Comparison of ENCODE assay signal across 21 cellular contexts in the genomic region with DNA sequence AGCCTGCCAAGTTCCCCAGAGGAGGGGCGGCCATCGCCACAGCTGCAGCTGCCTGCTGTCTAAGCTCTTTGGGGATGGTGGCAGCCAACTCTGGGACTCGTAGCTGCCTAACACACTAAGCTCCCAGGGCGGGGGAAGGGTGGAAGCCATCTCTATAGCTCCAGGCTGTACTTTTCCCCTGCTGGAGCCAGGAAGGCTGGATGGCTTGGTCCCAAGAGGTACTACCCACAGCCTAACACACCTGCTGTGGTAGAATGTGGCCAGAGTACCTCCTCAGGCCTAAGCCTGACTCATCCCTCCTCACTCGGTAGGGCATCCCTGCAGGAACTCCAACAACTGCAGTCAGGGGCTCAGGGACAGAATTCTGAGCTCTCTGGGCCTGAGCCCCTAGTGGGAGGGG.
DNase-seq lines count a peak whose midpoint lies in the region; ATAC-seq and TF ChIP-seq lines count a peak whose summit lies in the region.
"Had no signal": no experiment of that assay in that cellular context is flagged by ENCODE, and none has a peak within 500 bp of the region (broad histone marks: within the 10 kb centered on the region; RNA-seq: fewer than 3 reads in every experiment).

No MANE protein-coding gene starts in this region.

- H4K20me1 ChIP-seq in GM23338 (replicated peaks; ENCODE audit: insufficient read depth) (no peaks in the 10 kb centered on the region), neural progenitor cell (ENCODE audit: low read depth) (no peaks in the 10 kb centered on the region)

- TF ChIP-seq CTCF in GM23338 (conservative IDR thresholded peaks at IDR 0.05; ENCODE audit: low read depth in 2 of 2) (no peak), endodermal cell (conservative IDR thresholded peaks at IDR 0.05) (no peak), neural progenitor cell (IDR thresholded peaks at IDR 0.05) (no peak)

- no peak overlapping the region for H3K9ac ChIP-seq in endodermal cell (ENCODE audit: extremely low read depth, low read length, poor library complexity, severe bottlenecking)
- no peak overlapping the region for H3K9ac ChIP-seq in neural progenitor cell

- H3K27ac Mint-ChIP-seq in GM23338 = no peak overlapping the region
- no peak overlapping the region for H3K27ac Mint-ChIP-seq in endodermal cell
- no peak overlapping the region for H3K27ac Mint-ChIP-seq in neural progenitor cell
- H3K27ac Mint-ChIP-seq in activated T-cell treated with anti-CD3 and anti-CD28 coated beads, Interleukin-2, amount 50 U/mL, for 24 hours = no peak overlapping the region
- H3K27ac Mint-ChIP-seq: B cell had no signal

- peaks cover 10% of the 10 kb centered on the region; the same call in 2 of the 3 replicates for H3K4me1 Mint-ChIP-seq in GM23338
- H3K4me1 Mint-ChIP-seq in endodermal cell = peaks cover 7% of the 10 kb centered on the region
- H3K4me1 Mint-ChIP-seq in neural progenitor cell = peaks cover 8% of the 10 kb centered on the region
- no peaks in the 10 kb centered on the region for H3K4me1 Mint-ChIP-seq in activated T-cell treated with anti-CD3 and anti-CD28 coated beads, Interleukin-2, amount 50 U/mL, for 24 hours (ENCODE audit: low read depth)
- H3K4me1 Mint-ChIP-seq: B cell had no signal

- no peaks in the 10 kb centered on the region for H3K79me2 ChIP-seq in GM23338 (replicated peaks; ENCODE audit: insufficient read depth)
- H3K79me2 ChIP-seq in neural progenitor cell (ENCODE audit: low read depth) = no peaks in the 10 kb centered on the region

- H3K27me3 ChIP-seq in GM23338 (ENCODE audit: insufficient read depth) = no peaks in the 10 kb centered on the region
- H3K27me3 ChIP-seq in endodermal cell (ENCODE audit: control insufficient read depth, insufficient read depth, low read length, poor library complexity, severe bottlenecking) = no peaks in the 10 kb centered on the region
- H3K27me3 ChIP-seq in neural progenitor cell = no peaks in the 10 kb centered on the region
- H3K27me3 ChIP-seq: Peyer's patch, SJSA1 had no signal

- no peaks in the 10 kb centered on the region for H3K9me2 ChIP-seq in GM23338 (ENCODE audit: insufficient read depth)

- DNase-seq in GM23338 (ENCODE audit: low spot score) = peak; percentile 6
- peak; percentile 72 for DNase-seq in NCI-H2029 treated with DMSO at 0.1 percent for 48 hours (lab: John Stamatoyannopoulos, UW)
- DNase-seq in endodermal cell = peak; percentile 82
- DNase-seq in neural progenitor cell (ENCODE audit: low spot score) = peak; percentile 37
- no peak for DNase-seq in activated T-cell treated with anti-CD3 and anti-CD28 coated beads, Interleukin-2, amount 50 U/mL, for 24 hours
- DNase-seq in putamen (ENCODE audit: low spot score) = no peak
- DNase-seq in ureter (ENCODE audit: low spot score) = no peak
- DNase-seq: DMS79, KBM-7, NCI-H1105 treated with DMSO at 0.1 percent for 48 hours, NCI-H2081 treated with DMSO at 0.1 percent for 48 hours, NCI-H446, NCI-H526 treated with DMSO at 0.1 percent for 48 hours, Peyer's patch, T-helper 1 cell had no signal

- no peaks in the 10 kb centered on the region for H3F3A ChIP-seq in GM23338 (replicated peaks; ENCODE audit: low read depth)
- peaks cover 4% of the 10 kb centered on the region for H3F3A ChIP-seq in neural progenitor cell (ENCODE audit: low read depth)

- H3K4me1 ChIP-seq in GM23338 (ENCODE audit: insufficient read depth) (peaks cover 3% of the 10 kb centered on the region; the same call in 1 of the 2 replicates), endodermal cell (ENCODE audit: control insufficient read depth, insufficient read depth, low read length) (peaks cover 9% of the 10 kb centered on the region), neural progenitor cell (peaks cover 8% of the 10 kb centered on the region)
- H3K4me1 ChIP-seq: A549, HAP-1, Peyer's patch, SJSA1 had no signal

- H3K36me3 ChIP-seq in GM23338 (ENCODE audit: insufficient read depth) (no peaks in the 10 kb centered on the region), endodermal cell (ENCODE audit: control insufficient read depth, insufficient read depth, low read length) (no peaks in the 10 kb centered on the region), neural progenitor cell (no peaks in the 10 kb centered on the region)
- H3K36me3 ChIP-seq: HAP-1, Peyer's patch, SJSA1 had no signal

- H3K9me3 Mint-ChIP-seq in GM23338 = no peaks in the 10 kb centered on the region; the same call in 2 of the 3 replicates
- H3K9me3 Mint-ChIP-seq in endodermal cell = no peaks in the 10 kb centered on the region
- H3K9me3 Mint-ChIP-seq in neural progenitor cell = peaks cover 5% of the 10 kb centered on the region
- peaks cover 6% of the 10 kb centered on the region for H3K9me3 Mint-ChIP-seq in activated T-cell treated with anti-CD3 and anti-CD28 coated beads, Interleukin-2, amount 50 U/mL, for 24 hours

- no peak overlapping the region for H3K4me3 ChIP-seq in GM23338
- no peak overlapping the region for H3K4me3 ChIP-seq in endodermal cell (ENCODE audit: low read length)
- no peak overlapping the region for H3K4me3 ChIP-seq in neural progenitor cell
- H3K4me3 ChIP-seq: A549, GM12878, HAP-1, Peyer's patch, SJSA1 had no signal

- H3K27ac ChIP-seq in GM23338 (ENCODE audit: low read depth) = no peak overlapping the region
- no peak overlapping the region for H3K27ac ChIP-seq in endodermal cell (ENCODE audit: low read depth, low read length)
- no peak overlapping the region for H3K27ac ChIP-seq in neural progenitor cell
- H3K27ac ChIP-seq: A549, HL-60, Peyer's patch, SJSA1 had no signal

- H3K4me3 Mint-ChIP-seq in GM23338 = no peak overlapping the region
- no peak overlapping the region for H3K4me3 Mint-ChIP-seq in endodermal cell
- no peak overlapping the region for H3K4me3 Mint-ChIP-seq in neural progenitor cell
- no peak overlapping the region for H3K4me3 Mint-ChIP-seq in activated T-cell treated with anti-CD3 and anti-CD28 coated beads, Interleukin-2, amount 50 U/mL, for 24 hours
- H3K4me3 Mint-ChIP-seq: B cell had no signal

- H3K27me3 Mint-ChIP-seq in GM23338 (ENCODE audit: insufficient read depth, low read depth, poor library complexity) (peaks cover 1% of the 10 kb centered on the region), endodermal cell (ENCODE audit: insufficient read depth) (peaks cover 3% of the 10 kb centered on the region), neural progenitor cell (ENCODE audit: insufficient read depth, low read depth) (peaks cover 5% of the 10 kb centered on the region)
- H3K27me3 Mint-ChIP-seq in activated T-cell treated with anti-CD3 and anti-CD28 coated beads, Interleukin-2, amount 50 U/mL, for 24 hours = no peaks in the 10 kb centered on the region
- H3K27me3 Mint-ChIP-seq: B cell had no signal

- H3K9me3 ChIP-seq in endodermal cell (ENCODE audit: control insufficient read depth, low read length) = no peaks in the 10 kb centered on the region
- H3K9me3 ChIP-seq in neural progenitor cell (ENCODE audit: low read depth) = no peaks in the 10 kb centered on the region
- H3K9me3 ChIP-seq: A549, HAP-1, Peyer's patch, SJSA1 had no signal

- no peak overlapping the region; the same call in 1 of the 2 replicates for H2AFZ ChIP-seq in GM23338
- peak overlapping the region; percentile 39 for H2AFZ ChIP-seq in neural progenitor cell (replicated peaks)

- peak; percentile 48 for ATAC-seq in GM23338
- ATAC-seq: A549, GM12878 had no signal

- 82 to 90% methylated on average over 4 to 5 of the region's 5 CpGs for WGBS in endodermal cell (ENCODE audit: insufficient coverage in 1 of 2, insufficient read length in 1 of 2), 2 experiments

- H3K36me3 Mint-ChIP-seq in GM23338 (ENCODE audit: low read depth) (no peaks in the 10 kb centered on the region), endodermal cell (ENCODE audit: low read depth) (no peaks in the 10 kb centered on the region), neural progenitor cell (no peaks in the 10 kb centered on the region)
- no peaks in the 10 kb centered on the region for H3K36me3 Mint-ChIP-seq in activated T-cell treated with anti-CD3 and anti-CD28 coated beads, Interleukin-2, amount 50 U/mL, for 24 hours (ENCODE audit: low read depth)

- H3K4me2 ChIP-seq in GM23338 = no peak overlapping the region
- no peak overlapping the region for H3K4me2 ChIP-seq in neural progenitor cell
- H3K4me2 ChIP-seq: A549 had no signal

TF ChIP-seq in GM23338, 12 proteins besides CTCF, POLR2A, EP300 and RAD21 (continues in another document):
- TF ChIP-seq EZH2 (IDR thresholded peaks at IDR 0.05; ENCODE audit: low read depth, unreplicated experiment) = no peak
- TF ChIP-seq REST (IDR thresholded peaks at IDR 0.05; ENCODE audit: unreplicated experiment) = no peak
- no peak for TF ChIP-seq POLR2AphosphoS5 (IDR thresholded peaks at IDR 0.05; ENCODE audit: low read depth)
- no peak for TF ChIP-seq ZNF114 (CRISPR knock-in tag; IDR thresholded peaks at IDR 0.05)
- no peak for TF ChIP-seq NANOG (IDR thresholded peaks at IDR 0.05; ENCODE audit: borderline replicate concordance)
- no peak for TF ChIP-seq ZNF331 (CRISPR knock-in tag; IDR thresholded peaks at IDR 0.05; ENCODE audit: low read depth)

Comparison
In these comparisons a context has a peak if more than half of its experiments do, and no peak if none do; other contexts are left out.
1. DNase-seq: peak in GM23338 (single experiment), NCI-H2029 treated with DMSO at 0.1 percent for 48 hours (single experiment), endodermal cell (single experiment) and neural progenitor cell (single experiment); none in activated T-cell treated with anti-CD3 and anti-CD28 coated beads, Interleukin-2, amount 50 U/mL, for 24 hours (single experiment), putamen (single experiment) and ureter (single experiment).